Comparison of ENCODE assay signal across 9 cellular contexts in the genomic region with DNA sequence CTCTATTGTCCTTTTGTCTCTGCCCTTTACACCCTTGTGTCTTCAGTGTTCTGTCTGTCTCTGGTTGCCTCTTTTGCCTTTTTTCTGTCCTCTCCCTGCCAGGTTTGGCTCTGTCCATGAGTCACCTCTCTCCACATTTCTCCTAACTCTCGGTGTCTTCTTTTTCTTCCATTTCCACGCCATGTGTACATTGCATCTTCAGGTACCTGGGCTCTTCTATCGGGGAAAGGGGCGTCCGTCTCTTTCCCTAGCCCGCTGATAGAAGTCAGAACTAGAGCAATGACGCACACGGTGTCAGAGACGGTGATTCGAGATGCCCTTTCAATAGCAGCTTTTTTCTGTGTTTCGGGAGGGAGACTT. TPM values are rescaled to one million over a fixed set of nuclear protein-coding genes. Genes with fewer than 3 reads are reported as not detected.
A peak's percentile ranks its signal among the peaks of the same experiment; 100 is the strongest.
DNase-seq lines count a peak whose midpoint lies in the region; ATAC-seq, FAIRE-seq and TF ChIP-seq lines count a peak whose summit lies in the region.
"Had no signal": no experiment of that assay in that cellular context is flagged by ENCODE, and none has a peak within 500 bp of the region (broad histone marks: within the 10 kb centered on the region; RNA-seq: fewer than 3 reads in every experiment).

No MANE protein-coding gene starts in this region.

- H3K4me3 ChIP-seq in GM12864 (ENCODE audit: low read depth, low read length): peak overlapping the region; percentile 97
- H3K4me3 ChIP-seq in pancreas: peak overlapping the region; percentile 58 to 90 (median 88)

- peak overlapping the region; percentile 98 for H3K4me3 Mint-ChIP-seq in activated T-helper 1 cell treated with anti-CD3 and anti-CD28 coated beads, Interleukin-12 subunit alpha, Interleukin-12 subunit beta, Interleukin-2, Interleukin-4 antibody, amounts not matched to agents 30 ng/mL and 10 ng/mL and 1 ng/mL, durations not matched to agents 14 hours and 24 hours and 36 hours

- H3K27me3 ChIP-seq in foreskin keratinocyte (no peaks in the 10 kb centered on the region), pancreas (no peaks in the 10 kb centered on the region)

- no peaks in the 10 kb centered on the region for H3K9me3 ChIP-seq in pancreas

- peaks cover 55% of the 10 kb centered on the region for H3K4me1 Mint-ChIP-seq in activated T-helper 1 cell treated with anti-CD3 and anti-CD28 coated beads, Interleukin-12 subunit alpha, Interleukin-12 subunit beta, Interleukin-2, Interleukin-4 antibody, amounts not matched to agents 30 ng/mL and 10 ng/mL and 1 ng/mL, durations not matched to agents 14 hours and 24 hours and 36 hours (ENCODE audit: low read depth)

- H3K27ac Mint-ChIP-seq in activated T-helper 1 cell treated with anti-CD3 and anti-CD28 coated beads, Interleukin-12 subunit alpha, Interleukin-12 subunit beta, Interleukin-2, Interleukin-4 antibody, amounts not matched to agents 30 ng/mL and 10 ng/mL and 1 ng/mL, durations not matched to agents 14 hours and 24 hours and 36 hours: peak overlapping the region; percentile 99

- intact Hi-C loops in activated T-helper 1 cell treated with anti-CD3 and anti-CD28 coated beads, Interleukin-12 subunit alpha, Interleukin-12 subunit beta, Interleukin-2, Interleukin-4 antibody, amounts not matched to agents 30 ng/mL and 10 ng/mL and 1 ng/mL, durations not matched to agents 14 hours and 24 hours and 36 hours (cut with micrococcal nuclease): loop anchor here (1.0 to 5.0 kb wide), 7 partner anchors 13 to 917 kb away; a partner anchor contains a TSS
- intact Hi-C loops in pancreas (cut with DNase I): no loop called here

- H3K4me1 ChIP-seq in foreskin keratinocyte: peaks cover 24% of the 10 kb centered on the region
- peaks cover 0 to 14% (median 13%) of the 10 kb centered on the region in 3 donors for H3K4me1 ChIP-seq in pancreas

- TF ChIP-seq CTCF in GM12864 (IDR thresholded peaks at IDR 0.05; ENCODE audit: low read depth, low read length, missing control alignments): no peak
- TF ChIP-seq CTCF in foreskin keratinocyte (conservative IDR thresholded peaks at IDR 0.05): no peak
- TF ChIP-seq CTCF in pancreas (IDR thresholded peaks at IDR 0.05): no peak

- ATAC-seq in HG02763 (IDR thresholded peaks at IDR 0.05; ENCODE audit: unreplicated experiment) (peak; percentile 2), foreskin keratinocyte (peak; percentile 19), pancreas (peak; percentile 2 to 11 (median 4)), GM18519 (IDR thresholded peaks at IDR 0.05; ENCODE audit: low FRiP score, unreplicated experiment) (no peak)

- H3K36me3 Mint-ChIP-seq in activated T-helper 1 cell treated with anti-CD3 and anti-CD28 coated beads, Interleukin-12 subunit alpha, Interleukin-12 subunit beta, Interleukin-2, Interleukin-4 antibody, amounts not matched to agents 30 ng/mL and 10 ng/mL and 1 ng/mL, durations not matched to agents 14 hours and 24 hours and 36 hours (ENCODE audit: low read depth): peaks cover 18% of the 10 kb centered on the region

- no peaks in the 10 kb centered on the region for H3K27me3 Mint-ChIP-seq in activated T-helper 1 cell treated with anti-CD3 and anti-CD28 coated beads, Interleukin-12 subunit alpha, Interleukin-12 subunit beta, Interleukin-2, Interleukin-4 antibody, amounts not matched to agents 30 ng/mL and 10 ng/mL and 1 ng/mL, durations not matched to agents 14 hours and 24 hours and 36 hours (ENCODE audit: insufficient read depth)

- WGBS in pancreas, 2 donors: 0 to 1% methylated on average over 11 of the region's 11 CpGs

- H3K27ac ChIP-seq in foreskin keratinocyte (peak overlapping the region; percentile 80), pancreas (peak overlapping the region; percentile 61 to 87 (median 75))

- H3K9me3 Mint-ChIP-seq in activated T-helper 1 cell treated with anti-CD3 and anti-CD28 coated beads, Interleukin-12 subunit alpha, Interleukin-12 subunit beta, Interleukin-2, Interleukin-4 antibody, amounts not matched to agents 30 ng/mL and 10 ng/mL and 1 ng/mL, durations not matched to agents 14 hours and 24 hours and 36 hours: no peaks in the 10 kb centered on the region

- H3K36me3 ChIP-seq in pancreas: no peaks in the 10 kb centered on the region

- FAIRE-seq in pancreas (lab: Jason Lieb, UNC) (no peak), GM19239 (lab: Jason Lieb, UNC) (no peak)

- DNase-seq in GM12864 (ENCODE audit: low read depth): no peak
- DNase-seq in NCI-H69 (lab: John Stamatoyannopoulos, UW): peak; percentile 50
- DNase-seq in activated T-helper 1 cell treated with anti-CD3 and anti-CD28 coated beads, Interleukin-12 subunit alpha, Interleukin-12 subunit beta, Interleukin-2, Interleukin-4 antibody, amounts not matched to agents 30 ng/mL and 10 ng/mL and 1 ng/mL, durations not matched to agents 14 hours and 24 hours and 36 hours (ENCODE audit: low spot score): peak; percentile 38
- DNase-seq in foreskin keratinocyte: peak in 1 of 2 donors; percentile 31
- no peak for DNase-seq in pancreas
- DNase-seq in GM19239 (ENCODE audit: insufficient read length, low spot score): no peak

RNA-seq across cellular contexts. Expression of a gene that starts 0.6 kb away (rescaled TPM):
- total RNA-seq in activated T-helper 1 cell treated with anti-CD3 and anti-CD28 coated beads, Interleukin-12 subunit alpha, Interleukin-12 subunit beta, Interleukin-2, Interleukin-4 antibody, amounts not matched to agents 30 ng/mL and 10 ng/mL and 1 ng/mL, durations not matched to agents 14 hours and 24 hours and 36 hours: 78.1 and 91.2 TPM in 2 replicates
- total RNA-seq in foreskin keratinocyte: 56.8 and 60.2 TPM in 2 replicates
- 11.2 and 14.1 TPM in 2 replicates for polyA plus RNA-seq in foreskin keratinocyte
- total RNA-seq in pancreas: 10 to 100 TPM; 23.3 to 31.7 (median 25.3) TPM
- polyA plus RNA-seq in pancreas: 10 to 100 TPM in 1 of 2 donors, 1 to 10 TPM in 1; 6.3 to 13.7 TPM

RNA-seq across cellular contexts. Expression of a gene that starts 39.0 kb away (rescaled TPM):
- 0.31 and 1.7 TPM in 2 replicates for total RNA-seq in activated T-helper 1 cell treated with anti-CD3 and anti-CD28 coated beads, Interleukin-12 subunit alpha, Interleukin-12 subunit beta, Interleukin-2, Interleukin-4 antibody, amounts not matched to agents 30 ng/mL and 10 ng/mL and 1 ng/mL, durations not matched to agents 14 hours and 24 hours and 36 hours
- total RNA-seq in foreskin keratinocyte (not detected in 2 replicates), pancreas (10 to 100 TPM in 3 of 6 donors, 1 to 10 TPM in 3; 6.7 to 15.7 (median 9.8) TPM)
- polyA plus RNA-seq in foreskin keratinocyte (not detected in 2 replicates), pancreas (10 to 100 TPM in 1 of 2 donors, 1 to 10 TPM in 1; 5.7 to 13.3 TPM)
- total RNA-seq: dermis microvascular lymphatic vessel endothelial cell had no signal

Comparison
In these comparisons a context has a peak if more than half of its experiments do, and no peak if none do; other contexts are left out.
1. DNase-seq: peak in NCI-H69 (single experiment) and activated T-helper 1 cell treated with anti-CD3 and anti-CD28 coated beads, Interleukin-12 subunit alpha, Interleukin-12 subunit beta, Interleukin-2, Interleukin-4 antibody, amounts not matched to agents 30 ng/mL and 10 ng/mL and 1 ng/mL, durations not matched to agents 14 hours and 24 hours and 36 hours (single experiment); none in GM12864 (single experiment), pancreas (0 of 6) and GM19239 (single experiment).